Comparison of ENCODE assay signal across 1 cellular context in the genomic region with DNA sequence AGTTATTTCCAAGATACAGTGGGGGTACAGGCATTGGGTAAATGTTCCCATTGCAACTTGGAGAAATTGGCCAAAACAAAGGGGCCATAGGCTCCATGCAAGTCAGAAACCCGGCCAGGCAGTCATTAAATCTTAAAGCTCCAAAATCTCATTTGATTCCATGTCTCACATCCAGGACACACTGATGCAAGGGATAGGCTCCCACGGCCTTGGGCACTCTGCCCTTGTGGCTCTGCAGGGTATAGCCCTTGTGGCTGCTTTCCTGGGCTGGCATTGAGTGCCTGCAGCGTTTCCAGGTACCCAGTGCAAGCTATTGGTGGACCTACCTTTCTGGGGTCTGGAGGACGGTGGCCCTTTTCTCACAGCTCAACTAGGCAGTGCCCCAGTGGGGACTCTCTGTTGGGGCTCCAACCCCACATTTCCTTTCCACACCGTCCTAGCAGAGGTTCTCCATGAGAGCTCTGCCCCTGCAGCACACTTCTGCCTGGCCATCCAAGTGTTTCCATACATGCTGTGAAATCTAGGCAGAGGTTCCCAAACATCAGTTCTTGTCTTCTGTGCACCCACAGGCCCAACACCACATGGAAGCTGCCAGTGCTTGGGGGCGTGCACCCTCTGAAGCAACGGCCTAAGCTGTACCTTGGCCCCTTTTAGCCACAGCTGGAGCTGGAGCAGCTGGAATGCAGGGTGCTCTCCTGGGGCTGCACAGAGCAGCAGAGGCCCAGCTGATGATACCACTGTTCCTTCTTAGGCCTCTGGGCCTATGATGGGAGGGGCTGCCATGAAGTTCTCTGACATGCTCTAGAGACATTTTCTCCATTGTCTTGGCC.
TF ChIP-seq lines count a peak whose summit lies in the region.

No MANE protein-coding gene starts in this region.

TF ChIP-seq in HepG2, 621 proteins besides CTCF, POLR2A, EP300 and RAD21 (continued from another document and continues in another):
- TF ChIP-seq MED8 (CRISPR knock-in tag; IDR thresholded peaks at IDR 0.05; ENCODE audit: insufficient replicate concordance) (no peak), FLYWCH1 (CRISPR knock-in tag; IDR thresholded peaks at IDR 0.05) (no peak), NFYB (CRISPR knock-in tag; IDR thresholded peaks at IDR 0.05) (no peak), SMARCC2 (IDR thresholded peaks at IDR 0.05) (no peak), ZMYM2 (CRISPR knock-in tag; IDR thresholded peaks at IDR 0.05) (no peak), ZSCAN12 (CRISPR knock-in tag; IDR thresholded peaks at IDR 0.05) (no peak), PCBP2 (optimal IDR thresholded peaks at IDR 0.05; ENCODE audit: low read depth, low read length, poor library complexity, severe bottlenecking) (no peak), ZNF30 (CRISPR knock-in tag; IDR thresholded peaks at IDR 0.05) (no peak), ZBTB10 (CRISPR knock-in tag; IDR thresholded peaks at IDR 0.05; ENCODE audit: borderline replicate concordance) (no peak), ETV5 (CRISPR knock-in tag; IDR thresholded peaks at IDR 0.05; ENCODE audit: borderline replicate concordance) (no peak), SOX13 (IDR thresholded peaks at IDR 0.05) (peak; percentile 44; the same call in 1 of the 2 replicates), SOX13 (CRISPR knock-in tag; conservative IDR thresholded peaks at IDR 0.05 in 1 of 2, IDR thresholded peaks at IDR 0.05 in 1 of 2) (peak in 1 of 2 experiments; percentile 75; a peak in 2 of 4 replicates), CENPT (CRISPR knock-in tag; IDR thresholded peaks at IDR 0.05; ENCODE audit: low read depth) (no peak), CCDC6 (CRISPR knock-in tag; IDR thresholded peaks at IDR 0.05) (no peak), FOXM1 (CRISPR knock-in tag; IDR thresholded peaks at IDR 0.05) (no peak), GFI1 (CRISPR knock-in tag; IDR thresholded peaks at IDR 0.05; ENCODE audit: borderline replicate concordance) (no peak), ESRRA (CRISPR knock-in tag; IDR thresholded peaks at IDR 0.05; ENCODE audit: low read depth) (no peak), HMG20B (CRISPR knock-in tag; conservative IDR thresholded peaks at IDR 0.05) (no peak), ELF3 (CRISPR knock-in tag; IDR thresholded peaks at IDR 0.05) (no peak), ZNF740 (CRISPR knock-in tag; IDR thresholded peaks at IDR 0.05) (no peak), TGIF2 (CRISPR knock-in tag; IDR thresholded peaks at IDR 0.05) (no peak), NONO (IDR thresholded peaks at IDR 0.05) (no peak), NONO (CRISPR knock-in tag; conservative IDR thresholded peaks at IDR 0.05) (no peak), MYC (CRISPR knock-in tag; IDR thresholded peaks at IDR 0.05; ENCODE audit: borderline replicate concordance) (peak; percentile 63; the same call in 1 of the 2 replicates), ZBTB8A (CRISPR knock-in tag; IDR thresholded peaks at IDR 0.05; ENCODE audit: borderline replicate concordance, low read depth) (no peak)
- TF ChIP-seq, protein P1, sequence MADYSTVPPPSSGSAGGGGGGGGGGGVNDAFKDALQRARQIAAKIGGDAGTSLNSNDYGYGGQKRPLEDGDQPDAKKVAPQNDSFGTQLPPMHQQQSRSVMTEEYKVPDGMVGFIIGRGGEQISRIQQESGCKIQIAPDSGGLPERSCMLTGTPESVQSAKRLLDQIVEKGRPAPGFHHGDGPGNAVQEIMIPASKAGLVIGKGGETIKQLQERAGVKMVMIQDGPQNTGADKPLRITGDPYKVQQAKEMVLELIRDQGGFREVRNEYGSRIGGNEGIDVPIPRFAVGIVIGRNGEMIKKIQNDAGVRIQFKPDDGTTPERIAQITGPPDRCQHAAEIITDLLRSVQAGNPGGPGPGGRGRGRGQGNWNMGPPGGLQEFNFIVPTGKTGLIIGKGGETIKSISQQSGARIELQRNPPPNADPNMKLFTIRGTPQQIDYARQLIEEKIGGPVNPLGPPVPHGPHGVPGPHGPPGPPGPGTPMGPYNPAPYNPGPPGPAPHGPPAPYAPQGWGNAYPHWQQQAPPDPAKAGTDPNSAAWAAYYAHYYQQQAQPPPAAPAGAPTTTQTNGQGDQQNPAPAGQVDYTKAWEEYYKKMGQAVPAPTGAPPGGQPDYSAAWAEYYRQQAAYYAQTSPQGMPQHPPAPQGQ (CRISPR knock-in tag; IDR thresholded peaks at IDR 0.05; ENCODE audit: borderline replicate concordance): no peak
- TF ChIP-seq, protein P2, sequence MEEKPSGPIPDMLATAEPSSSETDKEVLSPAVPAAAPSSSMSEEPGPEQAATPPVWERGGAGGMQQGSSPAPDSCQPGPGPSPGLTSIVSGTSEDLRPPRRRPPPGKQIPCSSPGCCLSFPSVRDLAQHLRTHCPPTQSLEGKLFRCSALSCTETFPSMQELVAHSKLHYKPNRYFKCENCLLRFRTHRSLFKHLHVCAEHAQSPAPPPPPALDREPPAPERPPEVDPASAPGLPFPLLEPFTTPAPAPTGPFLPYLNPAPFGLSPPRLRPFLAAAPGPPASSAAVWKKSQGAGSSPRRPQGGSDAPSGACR (CRISPR knock-in tag; IDR thresholded peaks at IDR 0.05): no peak
- TF ChIP-seq, protein P3, sequence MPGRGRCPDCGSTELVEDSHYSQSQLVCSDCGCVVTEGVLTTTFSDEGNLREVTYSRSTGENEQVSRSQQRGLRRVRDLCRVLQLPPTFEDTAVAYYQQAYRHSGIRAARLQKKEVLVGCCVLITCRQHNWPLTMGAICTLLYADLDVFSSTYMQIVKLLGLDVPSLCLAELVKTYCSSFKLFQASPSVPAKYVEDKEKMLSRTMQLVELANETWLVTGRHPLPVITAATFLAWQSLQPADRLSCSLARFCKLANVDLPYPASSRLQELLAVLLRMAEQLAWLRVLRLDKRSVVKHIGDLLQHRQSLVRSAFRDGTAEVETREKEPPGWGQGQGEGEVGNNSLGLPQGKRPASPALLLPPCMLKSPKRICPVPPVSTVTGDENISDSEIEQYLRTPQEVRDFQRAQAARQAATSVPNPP (CRISPR knock-in tag; IDR thresholded peaks at IDR 0.05): no peak
- TF ChIP-seq, protein P4, sequence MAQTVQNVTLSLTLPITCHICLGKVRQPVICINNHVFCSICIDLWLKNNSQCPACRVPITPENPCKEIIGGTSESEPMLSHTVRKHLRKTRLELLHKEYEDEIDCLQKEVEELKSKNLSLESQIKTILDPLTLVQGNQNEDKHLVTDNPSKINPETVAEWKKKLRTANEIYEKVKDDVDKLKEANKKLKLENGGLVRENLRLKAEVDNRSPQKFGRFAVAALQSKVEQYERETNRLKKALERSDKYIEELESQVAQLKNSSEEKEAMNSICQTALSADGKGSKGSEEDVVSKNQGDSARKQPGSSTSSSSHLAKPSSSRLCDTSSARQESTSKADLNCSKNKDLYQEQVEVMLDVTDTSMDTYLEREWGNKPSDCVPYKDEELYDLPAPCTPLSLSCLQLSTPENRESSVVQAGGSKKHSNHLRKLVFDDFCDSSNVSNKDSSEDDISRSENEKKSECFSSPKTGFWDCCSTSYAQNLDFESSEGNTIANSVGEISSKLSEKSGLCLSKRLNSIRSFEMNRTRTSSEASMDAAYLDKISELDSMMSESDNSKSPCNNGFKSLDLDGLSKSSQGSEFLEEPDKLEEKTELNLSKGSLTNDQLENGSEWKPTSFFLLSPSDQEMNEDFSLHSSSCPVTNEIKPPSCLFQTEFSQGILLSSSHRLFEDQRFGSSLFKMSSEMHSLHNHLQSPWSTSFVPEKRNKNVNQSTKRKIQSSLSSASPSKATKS (CRISPR knock-in tag; IDR thresholded peaks at IDR 0.05): no peak
- TF ChIP-seq, protein P5, sequence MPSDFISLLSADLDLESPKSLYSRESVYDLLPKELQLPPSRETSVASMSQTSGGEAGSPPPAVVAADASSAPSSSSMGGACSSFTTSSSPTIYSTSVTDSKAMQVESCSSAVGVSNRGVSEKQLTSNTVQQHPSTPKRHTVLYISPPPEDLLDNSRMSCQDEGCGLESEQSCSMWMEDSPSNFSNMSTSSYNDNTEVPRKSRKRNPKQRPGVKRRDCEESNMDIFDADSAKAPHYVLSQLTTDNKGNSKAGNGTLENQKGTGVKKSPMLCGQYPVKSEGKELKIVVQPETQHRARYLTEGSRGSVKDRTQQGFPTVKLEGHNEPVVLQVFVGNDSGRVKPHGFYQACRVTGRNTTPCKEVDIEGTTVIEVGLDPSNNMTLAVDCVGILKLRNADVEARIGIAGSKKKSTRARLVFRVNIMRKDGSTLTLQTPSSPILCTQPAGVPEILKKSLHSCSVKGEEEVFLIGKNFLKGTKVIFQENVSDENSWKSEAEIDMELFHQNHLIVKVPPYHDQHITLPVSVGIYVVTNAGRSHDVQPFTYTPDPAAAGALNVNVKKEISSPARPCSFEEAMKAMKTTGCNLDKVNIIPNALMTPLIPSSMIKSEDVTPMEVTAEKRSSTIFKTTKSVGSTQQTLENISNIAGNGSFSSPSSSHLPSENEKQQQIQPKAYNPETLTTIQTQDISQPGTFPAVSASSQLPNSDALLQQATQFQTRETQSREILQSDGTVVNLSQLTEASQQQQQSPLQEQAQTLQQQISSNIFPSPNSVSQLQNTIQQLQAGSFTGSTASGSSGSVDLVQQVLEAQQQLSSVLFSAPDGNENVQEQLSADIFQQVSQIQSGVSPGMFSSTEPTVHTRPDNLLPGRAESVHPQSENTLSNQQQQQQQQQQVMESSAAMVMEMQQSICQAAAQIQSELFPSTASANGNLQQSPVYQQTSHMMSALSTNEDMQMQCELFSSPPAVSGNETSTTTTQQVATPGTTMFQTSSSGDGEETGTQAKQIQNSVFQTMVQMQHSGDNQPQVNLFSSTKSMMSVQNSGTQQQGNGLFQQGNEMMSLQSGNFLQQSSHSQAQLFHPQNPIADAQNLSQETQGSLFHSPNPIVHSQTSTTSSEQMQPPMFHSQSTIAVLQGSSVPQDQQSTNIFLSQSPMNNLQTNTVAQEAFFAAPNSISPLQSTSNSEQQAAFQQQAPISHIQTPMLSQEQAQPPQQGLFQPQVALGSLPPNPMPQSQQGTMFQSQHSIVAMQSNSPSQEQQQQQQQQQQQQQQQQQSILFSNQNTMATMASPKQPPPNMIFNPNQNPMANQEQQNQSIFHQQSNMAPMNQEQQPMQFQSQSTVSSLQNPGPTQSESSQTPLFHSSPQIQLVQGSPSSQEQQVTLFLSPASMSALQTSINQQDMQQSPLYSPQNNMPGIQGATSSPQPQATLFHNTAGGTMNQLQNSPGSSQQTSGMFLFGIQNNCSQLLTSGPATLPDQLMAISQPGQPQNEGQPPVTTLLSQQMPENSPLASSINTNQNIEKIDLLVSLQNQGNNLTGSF (CRISPR knock-in tag; IDR thresholded peaks at IDR 0.05): no peak
- TF ChIP-seq, protein P6, sequence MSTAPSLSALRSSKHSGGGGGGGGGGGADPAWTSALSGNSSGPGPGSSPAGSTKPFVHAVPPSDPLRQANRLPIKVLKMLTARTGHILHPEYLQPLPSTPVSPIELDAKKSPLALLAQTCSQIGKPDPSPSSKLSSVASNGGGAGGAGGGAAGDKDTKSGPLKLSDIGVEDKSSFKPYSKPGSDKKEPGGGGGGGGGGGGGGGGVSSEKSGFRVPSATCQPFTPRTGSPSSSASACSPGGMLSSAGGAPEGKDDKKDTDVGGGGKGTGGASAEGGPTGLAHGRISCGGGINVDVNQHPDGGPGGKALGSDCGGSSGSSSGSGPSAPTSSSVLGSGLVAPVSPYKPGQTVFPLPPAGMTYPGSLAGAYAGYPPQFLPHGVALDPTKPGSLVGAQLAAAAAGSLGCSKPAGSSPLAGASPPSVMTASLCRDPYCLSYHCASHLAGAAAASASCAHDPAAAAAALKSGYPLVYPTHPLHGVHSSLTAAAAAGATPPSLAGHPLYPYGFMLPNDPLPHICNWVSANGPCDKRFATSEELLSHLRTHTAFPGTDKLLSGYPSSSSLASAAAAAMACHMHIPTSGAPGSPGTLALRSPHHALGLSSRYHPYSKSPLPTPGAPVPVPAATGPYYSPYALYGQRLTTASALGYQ (CRISPR knock-in tag; IDR thresholded peaks at IDR 0.05): no peak
